ENCODE assay signal across 8 cellular contexts in genomic region chr7:55132890-55133551, GRCh38.
DNase-seq lines count a peak whose midpoint lies in the region; ATAC-seq and TF ChIP-seq lines count a peak whose summit lies in the region.

No MANE protein-coding gene starts in this region.

- intact Hi-C loops in right cardiac atrium (cut with DNase I): no loop called here
- intact Hi-C loops in prostate gland (cut with DNase I): loop anchor here (5.0 kb wide), 1 partner anchor 61 kb away; no protein-coding TSS in a partner anchor

- ATAC-seq in right cardiac atrium: peak in 1 of 2 donors; percentile 43

- H3K27me3 ChIP-seq in right cardiac atrium (ENCODE audit: control insufficient read depth, insufficient read depth) (no peaks in the 10 kb centered on the region), subcutaneous abdominal adipose tissue (ENCODE audit: control insufficient read depth in 5 of 5, insufficient read depth in 4 of 5, low read length in 5 of 5) (no peaks in the 10 kb centered on the region), prostate gland (replicated peaks; ENCODE audit: insufficient read depth) (no peaks in the 10 kb centered on the region)

- 73% methylated on average over 10 of the region's 10 CpGs for WGBS in right cardiac atrium
- WGBS in prostate gland: 59% methylated on average over 10 of the region's 10 CpGs

- DNase-seq in stimulated activated CD4-positive, alpha-beta T cell treated with anti-CD3 and anti-CD28 coated beads, Interleukin-12 subunit alpha, Interleukin-12 subunit beta, amount 100 ng/mL, for 24 hours (ENCODE audit: low read depth in 2 of 2): peak; percentile 5 to 9
- no peak for DNase-seq in stimulated activated CD4-positive, alpha-beta T cell treated with anti-CD3 and anti-CD28 coated beads, Interleukin-4, amount 100 ng/mL, for 4 hours
- DNase-seq in T1000 (lab: John Stamatoyannopoulos, UW): peak; percentile 90
- DNase-seq in right cardiac atrium: no peak
- DNase-seq in anterior cingulate cortex (lab: John Stamatoyannopoulos, UW): no peak
- DNase-seq in NCI-H2029 treated with DMSO at 0.1 percent for 48 hours (lab: John Stamatoyannopoulos, UW): no peak
- no peak for DNase-seq in prostate gland (ENCODE audit: low spot score)

- H3K27ac ChIP-seq in right cardiac atrium (ENCODE audit: low read length) (peak overlapping the region; percentile 94), subcutaneous abdominal adipose tissue (ENCODE audit: low read depth, low read length) (peak overlapping the region; percentile 81), prostate gland (no peak overlapping the region)

- H3K4me1 ChIP-seq in right cardiac atrium (ENCODE audit: control insufficient read depth, insufficient read depth, low read length) (peaks cover 34% of the 10 kb centered on the region), subcutaneous abdominal adipose tissue (ENCODE audit: control insufficient read depth in 5 of 5, insufficient read depth in 5 of 5, low read length in 5 of 5) (peaks cover 6 to 55% (median 44%) of the 10 kb centered on the region in 5 donors), prostate gland (replicated peaks) (peaks cover 13% of the 10 kb centered on the region)

- H3K4me3 ChIP-seq in right cardiac atrium (ENCODE audit: low read length) (no peak overlapping the region), subcutaneous abdominal adipose tissue (ENCODE audit: low read depth in 1 of 5, low read length in 5 of 5) (peak overlapping the region in 1 of 5 donors; percentile 28), prostate gland (no peak overlapping the region)

- H3K36me3 ChIP-seq in subcutaneous abdominal adipose tissue (ENCODE audit: control insufficient read depth in 5 of 5, insufficient read depth in 5 of 5, low read length in 5 of 5): no peaks in the 10 kb centered on the region
- H3K36me3 ChIP-seq in prostate gland: no peaks in the 10 kb centered on the region

- peak overlapping the region in 3 of 5 donors; percentile 35 to 48 (median 35) for H3K9ac ChIP-seq in subcutaneous abdominal adipose tissue (ENCODE audit: low read length in 5 of 5)

- TF ChIP-seq POLR2A in prostate gland (IDR thresholded peaks at IDR 0.05): no peak

- TF ChIP-seq CTCF in prostate gland (IDR thresholded peaks at IDR 0.05): no peak

- H3K9me3 ChIP-seq in right cardiac atrium (ENCODE audit: control insufficient read depth, low read length) (no peaks in the 10 kb centered on the region), subcutaneous abdominal adipose tissue (ENCODE audit: control insufficient read depth in 5 of 5, low read length in 5 of 5) (no peaks in the 10 kb centered on the region), prostate gland (no peaks in the 10 kb centered on the region)

Comparison
In these comparisons a context has a peak if more than half of its experiments do, and no peak if none do; other contexts are left out.
1. DNase-seq: peak in stimulated activated CD4-positive, alpha-beta T cell treated with anti-CD3 and anti-CD28 coated beads, Interleukin-12 subunit alpha, Interleukin-12 subunit beta, amount 100 ng/mL, for 24 hours (2 of 2) and T1000 (single experiment); none in stimulated activated CD4-positive, alpha-beta T cell treated with anti-CD3 and anti-CD28 coated beads, Interleukin-4, amount 100 ng/mL, for 4 hours (0 of 2), right cardiac atrium (0 of 3), anterior cingulate cortex (0 of 58), NCI-H2029 treated with DMSO at 0.1 percent for 48 hours (single experiment) and prostate gland (single experiment).
2. H3K27ac ChIP-seq: peak in right cardiac atrium (single experiment) and subcutaneous abdominal adipose tissue (single experiment); none in prostate gland (0 of 2).